9 cellular contexts compared by ENCODE assay signal in genomic region chr3:71389911-71390573, GRCh38.
DNase-seq lines count a peak whose midpoint lies in the region; ATAC-seq and TF ChIP-seq lines count a peak whose summit lies in the region.
"Had no signal": no experiment of that assay in that cellular context is flagged by ENCODE, and none has a peak within 500 bp of the region (broad histone marks: within the 10 kb centered on the region; RNA-seq: fewer than 3 reads in every experiment).

No MANE protein-coding gene starts in this region.

- peak overlapping the region; percentile 10 for H3K4me3 Mint-ChIP-seq in activated T-helper 1 cell treated with anti-CD3 and anti-CD28 coated beads, Interleukin-12 subunit alpha, Interleukin-12 subunit beta, Interleukin-2, Interleukin-4 antibody, amounts not matched to agents 30 ng/mL and 10 ng/mL and 1 ng/mL, durations not matched to agents 14 hours and 24 hours and 36 hours

- H3K4me3 ChIP-seq in BLaER1 treated with 17β-estradiol and CSF1 and Interleukin-3, amounts not matched to agents 10 nM and 100 nM: peak overlapping the region in 4 of 10 experiments; percentile 11 to 38 (median 24); a peak in 4 of 20 replicates
- H3K4me3 ChIP-seq in LNCaP clone FGC (ENCODE audit: low read depth, low read length): 0 out of 2 replicates have a peak overlapping the region, but pooled peaks have one; percentile 1

- H3K4me2 ChIP-seq in BLaER1 treated with 17β-estradiol and CSF1 and Interleukin-3, amounts not matched to agents 10 nM and 100 nM: peak overlapping the region; percentile 62 to 92 (median 77)

- peak overlapping the region in 7 of 11 experiments; percentile 0 to 44 (median 11); a peak in 6 of 22 replicates for H3K27ac ChIP-seq in BLaER1 treated with 17β-estradiol and CSF1 and Interleukin-3, amounts not matched to agents 10 nM and 100 nM
- H3K27ac ChIP-seq in foreskin keratinocyte: no peak overlapping the region

- H3K27me3 Mint-ChIP-seq in activated T-helper 1 cell treated with anti-CD3 and anti-CD28 coated beads, Interleukin-12 subunit alpha, Interleukin-12 subunit beta, Interleukin-2, Interleukin-4 antibody, amounts not matched to agents 30 ng/mL and 10 ng/mL and 1 ng/mL, durations not matched to agents 14 hours and 24 hours and 36 hours (ENCODE audit: insufficient read depth): peaks cover 18% of the 10 kb centered on the region

- H3K4me1 Mint-ChIP-seq in activated T-helper 1 cell treated with anti-CD3 and anti-CD28 coated beads, Interleukin-12 subunit alpha, Interleukin-12 subunit beta, Interleukin-2, Interleukin-4 antibody, amounts not matched to agents 30 ng/mL and 10 ng/mL and 1 ng/mL, durations not matched to agents 14 hours and 24 hours and 36 hours (ENCODE audit: low read depth): peaks cover 33% of the 10 kb centered on the region

- no peaks in the 10 kb centered on the region for H3K36me3 ChIP-seq in BLaER1 treated with 17β-estradiol and CSF1 and Interleukin-3, amounts not matched to agents 10 nM and 100 nM

- DNase-seq in LNCaP clone FGC (ENCODE audit: low read depth) (peak; percentile 93), Right ventricle myocardium superior (peak; percentile 61), pulmonary artery endothelial cell (ENCODE audit: low read depth, low spot score) (peak; percentile 80), foreskin keratinocyte (no peak), NCI-H1436 treated with DMSO at 0.1 percent for 48 hours (lab: John Stamatoyannopoulos, UW) (no peak)
- no peak for DNase-seq in activated T-helper 1 cell treated with anti-CD3 and anti-CD28 coated beads, Interleukin-12 subunit alpha, Interleukin-12 subunit beta, Interleukin-2, Interleukin-4 antibody, amounts not matched to agents 30 ng/mL and 10 ng/mL and 1 ng/mL, durations not matched to agents 14 hours and 24 hours and 36 hours (ENCODE audit: low spot score)

- no peaks in the 10 kb centered on the region for H3K9me3 Mint-ChIP-seq in activated T-helper 1 cell treated with anti-CD3 and anti-CD28 coated beads, Interleukin-12 subunit alpha, Interleukin-12 subunit beta, Interleukin-2, Interleukin-4 antibody, amounts not matched to agents 30 ng/mL and 10 ng/mL and 1 ng/mL, durations not matched to agents 14 hours and 24 hours and 36 hours

- intact Hi-C loops in activated T-helper 1 cell treated with anti-CD3 and anti-CD28 coated beads, Interleukin-12 subunit alpha, Interleukin-12 subunit beta, Interleukin-2, Interleukin-4 antibody, amounts not matched to agents 30 ng/mL and 10 ng/mL and 1 ng/mL, durations not matched to agents 14 hours and 24 hours and 36 hours (cut with micrococcal nuclease): loop anchor here (1.0 kb wide), 1 partner anchor 10 kb away; no protein-coding TSS in a partner anchor
- intact Hi-C loops in Right ventricle myocardium superior (cut with DNase I): no loop called here

- peak; percentile 75 for ATAC-seq in Right ventricle myocardium superior (ENCODE audit: poor library complexity)
- ATAC-seq in foreskin keratinocyte: no peak
- ATAC-seq in GM18907 (IDR thresholded peaks at IDR 0.05; ENCODE audit: unreplicated experiment): no peak

- peaks cover 0 to 5% (median 0%) of the 10 kb centered on the region in 11 experiments; a peak in 1 of 22 replicates for H3K9me3 ChIP-seq in BLaER1 treated with 17β-estradiol and CSF1 and Interleukin-3, amounts not matched to agents 10 nM and 100 nM (replicated peaks in 1 of 11)

- H4K20me1 ChIP-seq in BLaER1 treated with 17β-estradiol and CSF1 and Interleukin-3, amounts not matched to agents 10 nM and 100 nM: no peaks in the 10 kb centered on the region; a peak in 1 of 22 replicates

- peaks cover 0 to 40% (median 16%) of the 10 kb centered on the region in 11 experiments; a peak in 16 of 22 replicates for H3K27me3 ChIP-seq in BLaER1 treated with 17β-estradiol and CSF1 and Interleukin-3, amounts not matched to agents 10 nM and 100 nM
- no peaks in the 10 kb centered on the region for H3K27me3 ChIP-seq in foreskin keratinocyte
- H3K27me3 ChIP-seq: dorsolateral prefrontal cortex had no signal

- no peaks in the 10 kb centered on the region for H3K36me3 Mint-ChIP-seq in activated T-helper 1 cell treated with anti-CD3 and anti-CD28 coated beads, Interleukin-12 subunit alpha, Interleukin-12 subunit beta, Interleukin-2, Interleukin-4 antibody, amounts not matched to agents 30 ng/mL and 10 ng/mL and 1 ng/mL, durations not matched to agents 14 hours and 24 hours and 36 hours (ENCODE audit: low read depth)

- H3K4me1 ChIP-seq in BLaER1 treated with 17β-estradiol and CSF1 and Interleukin-3, amounts not matched to agents 10 nM and 100 nM: peaks cover 35 to 55% (median 38%) of the 10 kb centered on the region in 10 experiments
- no peaks in the 10 kb centered on the region for H3K4me1 ChIP-seq in foreskin keratinocyte

- H3K27ac Mint-ChIP-seq in activated T-helper 1 cell treated with anti-CD3 and anti-CD28 coated beads, Interleukin-12 subunit alpha, Interleukin-12 subunit beta, Interleukin-2, Interleukin-4 antibody, amounts not matched to agents 30 ng/mL and 10 ng/mL and 1 ng/mL, durations not matched to agents 14 hours and 24 hours and 36 hours: peak overlapping the region; percentile 27

- no peak for TF ChIP-seq CTCF in LNCaP clone FGC (IDR thresholded peaks at IDR 0.05; ENCODE audit: control insufficient read depth, extremely low read depth, insufficient read depth)
- no peak for TF ChIP-seq CTCF in foreskin keratinocyte (conservative IDR thresholded peaks at IDR 0.05)

- H3K9ac ChIP-seq in BLaER1 treated with 17β-estradiol and CSF1 and Interleukin-3, amounts not matched to agents 10 nM and 100 nM: peak overlapping the region in 6 of 11 experiments; percentile 4 to 59 (median 22); a peak in 5 of 22 replicates

Comparison
In these comparisons a context has a peak if more than half of its experiments do, and no peak if none do; other contexts are left out.
1. DNase-seq: peak in LNCaP clone FGC (single experiment), Right ventricle myocardium superior (single experiment) and pulmonary artery endothelial cell (single experiment); none in activated T-helper 1 cell treated with anti-CD3 and anti-CD28 coated beads, Interleukin-12 subunit alpha, Interleukin-12 subunit beta, Interleukin-2, Interleukin-4 antibody, amounts not matched to agents 30 ng/mL and 10 ng/mL and 1 ng/mL, durations not matched to agents 14 hours and 24 hours and 36 hours (single experiment), foreskin keratinocyte (0 of 2) and NCI-H1436 treated with DMSO at 0.1 percent for 48 hours (single experiment).